In the genomic region with DNA sequence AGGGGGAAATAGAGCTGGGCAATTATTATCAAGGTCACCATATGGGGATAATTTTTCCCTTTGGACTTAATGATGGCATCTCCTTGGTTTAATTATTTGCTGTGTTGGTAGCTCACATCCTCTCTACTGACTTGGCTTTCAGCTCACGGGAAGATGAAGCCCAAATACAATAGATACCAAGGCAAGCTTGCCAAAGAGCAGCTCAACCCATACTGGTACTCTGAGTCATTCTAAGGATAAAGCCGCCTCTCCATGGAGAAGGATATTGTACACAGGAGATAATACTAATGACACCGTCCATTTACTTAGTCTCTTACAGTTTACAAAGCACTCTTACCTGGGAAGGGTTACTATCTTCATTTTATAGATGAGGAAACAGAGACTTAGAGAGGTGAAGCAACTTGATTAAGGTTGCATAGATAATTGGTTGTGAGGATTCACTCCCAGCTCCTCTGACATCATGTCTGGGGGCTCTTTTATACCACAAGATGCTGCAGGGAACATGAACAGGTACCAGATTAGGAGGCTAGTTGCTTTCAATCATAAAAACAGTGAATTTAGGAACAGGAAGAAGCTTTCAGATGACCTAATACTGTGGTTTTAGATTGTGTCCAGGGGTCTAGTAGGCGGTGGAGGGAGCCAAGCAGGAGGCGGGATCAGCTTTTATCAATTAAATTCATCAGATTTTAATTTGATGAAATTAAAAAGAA, we compare ENCODE assay signal across 1 cellular context.
TF ChIP-seq lines count a peak whose summit lies in the region.

No MANE protein-coding gene starts in this region.

TF ChIP-seq in IMR-90, 13 proteins besides CTCF, POLR2A, EP300 and RAD21:
- TF ChIP-seq FOS (IDR thresholded peaks at IDR 0.05; ENCODE audit: low read depth, low read length) (no peak; the same call in 1 of the 2 replicates), MAZ (IDR thresholded peaks at IDR 0.05; ENCODE audit: borderline replicate concordance, low read depth, low read length) (no peak), NFE2L2 (IDR thresholded peaks at IDR 0.05; ENCODE audit: low read depth, low read length) (no peak), RCOR1 (IDR thresholded peaks at IDR 0.05; ENCODE audit: insufficient replicate concordance, low read length) (no peak), ELK1 (IDR thresholded peaks at IDR 0.05; ENCODE audit: borderline replicate concordance, low read depth, low read length) (no peak), CHD1 (IDR thresholded peaks at IDR 0.05; ENCODE audit: low read depth, low read length) (no peak), CEBPB (IDR thresholded peaks at IDR 0.05; ENCODE audit: low read depth, low read length) (no peak), MAFK (IDR thresholded peaks at IDR 0.05; ENCODE audit: low read depth, low read length) (no peak), BHLHE40 (IDR thresholded peaks at IDR 0.05; ENCODE audit: low read depth, low read length) (no peak), RFX5 (IDR thresholded peaks at IDR 0.05; ENCODE audit: low read depth, low read length) (no peak), USF2 (IDR thresholded peaks at IDR 0.05; ENCODE audit: low read depth, low read length) (no peak), SMC3 (IDR thresholded peaks at IDR 0.05; ENCODE audit: low read depth, low read length) (no peak)
